Comparison of ENCODE assay signal across 27 cellular contexts in the genomic region with DNA sequence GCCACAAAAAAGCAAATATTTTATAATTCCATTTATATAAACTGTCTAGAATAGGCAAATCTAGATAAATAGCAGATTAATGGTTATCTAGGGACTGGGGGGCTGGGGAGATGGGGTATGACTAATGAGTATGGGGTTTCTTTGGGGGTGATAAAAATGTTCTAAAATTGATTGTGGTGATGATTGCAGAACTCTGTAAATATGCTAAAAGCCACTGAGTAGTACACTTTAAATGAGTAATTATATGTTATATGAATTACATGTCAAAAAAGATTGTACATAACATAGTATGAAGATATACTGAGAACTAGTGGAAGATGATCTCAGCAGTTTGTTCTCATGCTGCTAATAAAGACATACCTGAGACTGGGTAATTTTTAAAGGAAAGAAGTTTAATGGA.
"Had no signal": no experiment of that assay in that cellular context is flagged by ENCODE, and none has a peak within 500 bp of the region (broad histone marks: within the 10 kb centered on the region; RNA-seq: fewer than 3 reads in every experiment).

No MANE protein-coding gene starts in this region.

- H3K9me3 ChIP-seq: colonic mucosa, esophagus squamous epithelium, gastrocnemius medialis, heart right ventricle, left lung, lower lobe of right lung had no signal

- H3K27me3 Mint-ChIP-seq: dendritic cell treated with granulocyte-macrophage colony-stimulating factor and Interleukin-4, amounts not matched to agents 40 ng/mL and 50 ng/mL, for 4 days; effector memory CD8-positive, alpha-beta T cell; naive thymus-derived CD4-positive, alpha-beta T cell had no signal

- H3K4me3 ChIP-seq: colonic mucosa, esophagus squamous epithelium, gastrocnemius medialis, heart right ventricle, left lung, lower lobe of right lung had no signal

- H3K27me3 ChIP-seq: colonic mucosa, esophagus squamous epithelium, gastrocnemius medialis, heart right ventricle, left lung had no signal

- H3K4me1 ChIP-seq: colonic mucosa, esophagus squamous epithelium, gastrocnemius medialis, heart right ventricle, left lung, lower lobe of right lung had no signal

- DNase-seq: cortex of kidney; effector CD8-positive, alpha-beta T cell; effector memory CD8-positive, alpha-beta T cell; endodermal cell; erythroblast; esophagus squamous epithelium; foreskin fibroblast; foreskin melanocyte; gastrocnemius medialis; glutamatergic neuron; head of caudate nucleus; heart right ventricle; hippocampal formation; left cardiac atrium; left lung; left ventricle myocardium superior; lower lobe of right lung; mesendoderm; midbrain; naive thymus-derived CD4-positive, alpha-beta T cell had no signal

- FAIRE-seq: endometrium, islet of Langerhans, keratinocyte had no signal

- H3K4me3 Mint-ChIP-seq: dendritic cell treated with granulocyte-macrophage colony-stimulating factor and Interleukin-4, amounts not matched to agents 40 ng/mL and 50 ng/mL, for 4 days; effector memory CD8-positive, alpha-beta T cell; endodermal cell; naive thymus-derived CD4-positive, alpha-beta T cell had no signal

- H3K9me3 Mint-ChIP-seq: effector memory CD8-positive, alpha-beta T cell; endodermal cell had no signal

- H3K4me1 Mint-ChIP-seq: endodermal cell had no signal

- H3K27ac Mint-ChIP-seq: dendritic cell treated with granulocyte-macrophage colony-stimulating factor and Interleukin-4, amounts not matched to agents 40 ng/mL and 50 ng/mL, for 4 days; endodermal cell; naive thymus-derived CD4-positive, alpha-beta T cell had no signal

- H3K36me3 ChIP-seq: colonic mucosa, esophagus squamous epithelium, gastrocnemius medialis, heart right ventricle, left lung, lower lobe of right lung had no signal

- ATAC-seq: effector memory CD8-positive, alpha-beta T cell; esophagus mucosa; gastrocnemius medialis; heart right ventricle; left cardiac atrium; left lung; left ventricle myocardium superior; lower lobe of right lung; naive thymus-derived CD4-positive, alpha-beta T cell had no signal

- H3K27ac ChIP-seq: colonic mucosa, epithelial cell of prostate, esophagus squamous epithelium, gastrocnemius medialis, heart right ventricle, left lung, lower lobe of right lung had no signal
